Comparison of ENCODE assay signal across 9 cellular contexts in genomic region chr19:5338661-5339469, GRCh38. TPM values are rescaled to one million over a fixed set of nuclear protein-coding genes. Genes with fewer than 3 reads are reported as not detected.
DNase-seq lines count a peak whose midpoint lies in the region; ATAC-seq and TF ChIP-seq lines count a peak whose summit lies in the region.
"Had no signal": no experiment of that assay in that cellular context is flagged by ENCODE, and none has a peak within 500 bp of the region (broad histone marks: within the 10 kb centered on the region; RNA-seq: fewer than 3 reads in every experiment).

No MANE protein-coding gene starts in this region.

- CTCF ChIA-PET in T-cell (lab: Charles Lee): no interaction called here

- peaks cover 0 to 14% of the 10 kb centered on the region in 2 donors for H3K27me3 ChIP-seq in right atrium auricular region
- H3K27me3 ChIP-seq in upper lobe of left lung: peaks cover 0 to 49% (median 30%) of the 10 kb centered on the region in 4 donors

- H3K4me3 ChIP-seq in right atrium auricular region (peak overlapping the region; percentile 62 to 73), upper lobe of left lung (peak overlapping the region in 1 of 4 donors; percentile 57), lower leg skin (ENCODE audit: low read depth, poor library complexity, severe bottlenecking) (no peak overlapping the region)

- H3K27ac Mint-ChIP-seq in T-cell: peak overlapping the region in 1 of 2 donors; percentile 46

- ATAC-seq in Right ventricle myocardium superior (ENCODE audit: poor library complexity) (no peak), T-cell (replicated peaks in 1 of 4) (no peak), upper lobe of left lung (ENCODE audit: low FRiP score in 2 of 2) (no peak), GM19452 (IDR thresholded peaks at IDR 0.05; ENCODE audit: unreplicated experiment) (no peak)

- H3K36me3 ChIP-seq in right atrium auricular region (no peaks in the 10 kb centered on the region), upper lobe of left lung (no peaks in the 10 kb centered on the region)

- POLR2A ChIA-PET in T-cell (lab: Charles Lee): no interaction called here

- TF ChIP-seq CTCF in right atrium auricular region (IDR thresholded peaks at IDR 0.05) (no peak), upper lobe of left lung (IDR thresholded peaks at IDR 0.05) (no peak), lower leg skin (IDR thresholded peaks at IDR 0.05) (no peak)

- peaks cover 0 to 22% of the 10 kb centered on the region in 2 donors for H3K4me1 ChIP-seq in right atrium auricular region
- peaks cover 11 to 26% (median 15%) of the 10 kb centered on the region in 4 donors for H3K4me1 ChIP-seq in upper lobe of left lung

- no peaks in the 10 kb centered on the region for H3K9me3 Mint-ChIP-seq in T-cell

- intact Hi-C loops in Right ventricle myocardium superior (cut with DNase I): no loop called here
- intact Hi-C loops in lower leg skin (cut with DNase I; ENCODE audit: low total_unique reads): no loop called here

- H3K27ac ChIP-seq in right atrium auricular region (no peak overlapping the region), temporal lobe (ENCODE audit: low read depth, low read length) (peak overlapping the region; percentile 5), upper lobe of left lung (no peak overlapping the region)

- no peak for TF ChIP-seq EP300 in upper lobe of left lung (IDR thresholded peaks at IDR 0.05)

- peak overlapping the region; percentile 61 to 87 (median 71) for H3K4me3 Mint-ChIP-seq in T-cell

- no peak for TF ChIP-seq POLR2A in upper lobe of left lung (IDR thresholded peaks at IDR 0.05)
- TF ChIP-seq POLR2A in lower leg skin (IDR thresholded peaks at IDR 0.05): no peak

- H3K4me1 Mint-ChIP-seq in T-cell: peaks cover 25 to 33% (median 27%) of the 10 kb centered on the region in 3 donors

- DNase-seq in right atrium auricular region (ENCODE audit: low spot score) (no peak), Right ventricle myocardium superior (no peak), T-cell (no peak), hypothalamus (lab: John Stamatoyannopoulos, UW) (peak in 27 of 51 donors; percentile 8 to 62 (median 27)), upper lobe of left lung (no peak), lower leg skin (ENCODE audit: low spot score in 2 of 2) (no peak)
- DNase-seq: stimulated activated CD4-positive, alpha-beta T cell treated with anti-CD3 and anti-CD28 coated beads, Interleukin-4, amount 100 ng/mL, for 4 hours had no signal

- no peaks in the 10 kb centered on the region for H3K36me3 Mint-ChIP-seq in T-cell

- H3K27me3 Mint-ChIP-seq in T-cell: peaks cover 57 to 75% of the 10 kb centered on the region in 2 donors

- WGBS in upper lobe of left lung, 2 donors: 3 to 6% methylated on average over 15 to 32 of the region's 34 CpGs
- WGBS in lower leg skin, 2 donors: 10 to 12% methylated on average over 32 to 34 of the region's 34 CpGs

- no peaks in the 10 kb centered on the region for H3K9me3 ChIP-seq in right atrium auricular region
- H3K9me3 ChIP-seq in upper lobe of left lung: peaks cover 0 to 3% (median 0%) of the 10 kb centered on the region in 4 donors

RNA-seq across cellular contexts. Expression of gene PTPRS, which starts 1.7 kb away (rescaled TPM):
- total RNA-seq in right atrium auricular region (100 to 1,000 TPM; 138 to 190 TPM), Right ventricle myocardium superior (51.5 TPM), T-cell (1 to 10 TPM; 2.9 to 5.6 (median 4.1) TPM), temporal lobe (183 TPM), upper lobe of left lung (100 to 1,000 TPM in 4 of 6 donors, 10 to 100 TPM in 2; 85.6 to 325 (median 146) TPM), lower leg skin (100 to 1,000 TPM; 123 to 200 (median 161) TPM)

Comparison
In these comparisons a context has a peak if more than half of its experiments do, and no peak if none do; other contexts are left out.
1. DNase-seq: peak in hypothalamus (27 of 51); none in right atrium auricular region (single experiment), Right ventricle myocardium superior (single experiment), T-cell (0 of 34), upper lobe of left lung (0 of 2) and lower leg skin (0 of 2).